24 cellular contexts compared by ENCODE assay signal in genomic region chr18:38909972-38910371, GRCh38.
"Had no signal": no experiment of that assay in that cellular context is flagged by ENCODE, and none has a peak within 500 bp of the region (broad histone marks: within the 10 kb centered on the region; RNA-seq: fewer than 3 reads in every experiment).

No MANE protein-coding gene starts in this region.

- H3K27me3 ChIP-seq: colonic mucosa, gastrocnemius medialis, heart left ventricle, neutrophil, suprapubic skin, transverse colon, uterus had no signal

- H3K4me2 ChIP-seq: smooth muscle cell had no signal

- H3K9ac ChIP-seq: parathyroid adenoma had no signal

- H3K27ac ChIP-seq: colonic mucosa, gastrocnemius medialis, heart left ventricle, lower lobe of right lung, neutrophil, parathyroid adenoma, suprapubic skin, transverse colon, uterus had no signal

- H3K9me3 ChIP-seq: colonic mucosa, gastrocnemius medialis, lower lobe of right lung, neutrophil, suprapubic skin, transverse colon, uterus had no signal

- H3K4me3 ChIP-seq: colonic mucosa, gastrocnemius medialis, heart left ventricle, lower lobe of right lung, smooth muscle cell, suprapubic skin, transverse colon, uterus had no signal

- ATAC-seq: activated T-cell treated with anti-CD3 and anti-CD28 coated beads, Interleukin-2, amount 50 U/mL, for 4 hours; gastrocnemius medialis; heart left ventricle; left cardiac atrium; lower lobe of right lung; natural killer cell treated with Interleukin-12 subunit alpha and Interleukin-12 subunit beta and Interleukin-15 and Interleukin-18, amount 100 ng/mL, for 72 hours; sciatic nerve; stimulated activated naive CD8-positive, alpha-beta T cell treated with anti-CD3 and anti-CD28 coated beads, Interleukin-15, amount 100 ng/mL, for 72 hours had no signal

- DNase-seq: activated B cell treated with CpG ODN at 0.5 μM for 24 hours; activated CD4-positive, alpha-beta memory T cell treated with anti-CD3 and anti-CD28 coated beads, Interleukin-2, amount 10 ng/mL, durations not matched to agents 7 days and 5 days; activated CD4-positive, alpha-beta T cell treated with anti-CD3 and anti-CD28 coated beads for 4 hours; activated effector memory CD4-positive, alpha-beta T cell treated with Interleukin-2 at 50 U/mL for 16 hours; activated naive CD4-positive, alpha-beta T cell treated with anti-CD3 and anti-CD28 coated beads, Interleukin-2, amount 50 U/mL, for 16 hours; activated T-cell treated with anti-CD3 and anti-CD28 coated beads, Interleukin-2, amount 50 U/mL, for 4 hours; aorta; caudate nucleus; colonic mucosa; endodermal cell; gastrocnemius medialis; heart left ventricle; left cardiac atrium; lower lobe of right lung; stimulated activated CD4-positive, alpha-beta T cell treated with anti-CD3 and anti-CD28 coated beads, Interleukin-4, amount 100 ng/mL, for 1 hour; stimulated activated naive CD8-positive, alpha-beta T cell treated with anti-CD3 and anti-CD28 coated beads, Interleukin-15, amount 100 ng/mL, for 72 hours; transverse colon; uterus had no signal

- H3K4me1 ChIP-seq: colonic mucosa, gastrocnemius medialis, heart left ventricle, lower lobe of right lung, parathyroid adenoma, suprapubic skin, transverse colon, uterus had no signal

- H2AFZ ChIP-seq: parathyroid adenoma had no signal

- H3K79me2 ChIP-seq: parathyroid adenoma had no signal

- H3K36me3 ChIP-seq: colonic mucosa, gastrocnemius medialis, heart left ventricle, lower lobe of right lung, neutrophil, suprapubic skin, transverse colon, uterus had no signal
